ENCODE assay signal across 17 cellular contexts in genomic region chr6:163461696-163462095, GRCh38. TPM values are rescaled to one million over a fixed set of nuclear protein-coding genes. Genes with fewer than 3 reads are reported as not detected.
DNase-seq lines count a peak whose midpoint lies in the region; ATAC-seq, FAIRE-seq and TF ChIP-seq lines count a peak whose summit lies in the region.
"Had no signal": no experiment of that assay in that cellular context is flagged by ENCODE, and none has a peak within 500 bp of the region (broad histone marks: within the 10 kb centered on the region; RNA-seq: fewer than 3 reads in every experiment).

No MANE protein-coding gene starts in this region.

- H3K36me3 ChIP-seq in left ventricle myocardium inferior (peaks cover 2% of the 10 kb centered on the region), right atrium auricular region (peaks cover 9% of the 10 kb centered on the region), small intestine (ENCODE audit: control insufficient read depth in 2 of 2, insufficient read depth in 2 of 2, low read length in 2 of 2) (peaks cover 0 to 2% of the 10 kb centered on the region in 2 donors)

- WGBS in small intestine, 3 donors = 81 to 91% (median 88%) methylated on average over 3 of the region's 3 CpGs

- H3K27me3 ChIP-seq in left ventricle myocardium inferior (ENCODE audit: low read depth) (no peaks in the 10 kb centered on the region), right atrium auricular region (no peaks in the 10 kb centered on the region), small intestine (ENCODE audit: control insufficient read depth in 2 of 2, insufficient read depth in 2 of 2, low read length in 2 of 2) (no peaks in the 10 kb centered on the region), foreskin keratinocyte (no peaks in the 10 kb centered on the region)

- peak; percentile 61 for ATAC-seq in effector memory CD8-positive, alpha-beta T cell (replicated peaks)
- ATAC-seq in foreskin keratinocyte = no peak
- ATAC-seq: GM23338; stimulated activated memory B cell treated with anti-CD40 and anti-IgM and Interleukin-4, amounts not matched to agents 10 μg/mL and 1 μg/mL and 100 μg/mL, for 72 hours had no signal

- no peaks in the 10 kb centered on the region for H3K27me3 Mint-ChIP-seq in T-helper 2 cell treated with Interferon-gamma antibody and Interleukin-4, amounts not matched to agents 5 μg/mL and 100 μg/mL, for 36 hours (ENCODE audit: low read depth)
- H3K27me3 Mint-ChIP-seq in effector memory CD8-positive, alpha-beta T cell = no peaks in the 10 kb centered on the region
- H3K27me3 Mint-ChIP-seq: stimulated activated memory B cell treated with anti-CD40 and anti-IgM and Interleukin-4, amounts not matched to agents 10 μg/mL and 1 μg/mL and 100 μg/mL, for 72 hours had no signal

- FAIRE-seq in small intestine (lab: Jason Lieb, UNC) = no peak

- H3K9me3 Mint-ChIP-seq in T-helper 2 cell treated with Interferon-gamma antibody and Interleukin-4, amounts not matched to agents 5 μg/mL and 100 μg/mL, for 36 hours = no peaks in the 10 kb centered on the region
- H3K9me3 Mint-ChIP-seq in effector memory CD8-positive, alpha-beta T cell = no peaks in the 10 kb centered on the region
- H3K9me3 Mint-ChIP-seq: GM23338; stimulated activated memory B cell treated with anti-CD40 and anti-IgM and Interleukin-4, amounts not matched to agents 10 μg/mL and 1 μg/mL and 100 μg/mL, for 72 hours had no signal

- H3K4me1 ChIP-seq in left ventricle myocardium inferior (peaks cover 100% of the 10 kb centered on the region), right atrium auricular region (peaks cover 0 to 86% of the 10 kb centered on the region in 2 donors), small intestine (ENCODE audit: control insufficient read depth in 2 of 2, insufficient read depth in 1 of 2, low read depth in 1 of 2, low read length in 1 of 2) (peaks cover 0 to 3% of the 10 kb centered on the region in 2 donors), foreskin keratinocyte (peaks cover 12% of the 10 kb centered on the region)

- no peak for TF ChIP-seq CTCF in left ventricle myocardium inferior (IDR thresholded peaks at IDR 0.05; ENCODE audit: borderline replicate concordance)
- no peak for TF ChIP-seq CTCF in right atrium auricular region (IDR thresholded peaks at IDR 0.05)
- no peak for TF ChIP-seq CTCF in foreskin keratinocyte (conservative IDR thresholded peaks at IDR 0.05)

- DNase-seq in left ventricle myocardium inferior (no peak), right atrium auricular region (ENCODE audit: low spot score) (no peak), small intestine (peak; percentile 1), foreskin keratinocyte (no peak), RKO (ENCODE audit: low spot score) (no peak)
- DNase-seq in T-helper 2 cell treated with Interferon-gamma antibody and Interleukin-4, amounts not matched to agents 5 μg/mL and 100 μg/mL, for 36 hours (ENCODE audit: low spot score) = no peak
- no peak for DNase-seq in effector memory CD8-positive, alpha-beta T cell
- DNase-seq in stimulated activated naive CD4-positive, alpha-beta T cell treated with Interleukin-2 at 50 U/mL for 16 hours (lab: John Stamatoyannopoulos, UW) = no peak
- DNase-seq: anterior cingulate cortex; DMS79 treated with DMSO at 0.1 percent for 48 hours; NCI-H2029 treated with DMSO at 0.1 percent for 48 hours; NCI-H748 treated with DMSO at 0.1 percent for 48 hours; stimulated activated CD4-positive, alpha-beta T cell treated with anti-CD3 and anti-CD28 coated beads, Interleukin-2, amount 100 ng/mL, for 48 hours; T-helper 9 cell had no signal

- H3K27ac Mint-ChIP-seq in T-helper 2 cell treated with Interferon-gamma antibody and Interleukin-4, amounts not matched to agents 5 μg/mL and 100 μg/mL, for 36 hours = peak overlapping the region; percentile 58
- H3K27ac Mint-ChIP-seq in effector memory CD8-positive, alpha-beta T cell = peak overlapping the region; percentile 89 to 98
- H3K27ac Mint-ChIP-seq: GM23338 had no signal

- peaks cover 51% of the 10 kb centered on the region for H3K4me1 Mint-ChIP-seq in T-helper 2 cell treated with Interferon-gamma antibody and Interleukin-4, amounts not matched to agents 5 μg/mL and 100 μg/mL, for 36 hours (ENCODE audit: low read depth)
- H3K4me1 Mint-ChIP-seq in effector memory CD8-positive, alpha-beta T cell (ENCODE audit: low read depth in 2 of 2) = peaks cover 38% of the 10 kb centered on the region in 2 donors

- H3K27ac ChIP-seq in left ventricle myocardium inferior (replicated peaks) = peak overlapping the region; percentile 66
- peak overlapping the region in 1 of 2 donors; percentile 11 for H3K27ac ChIP-seq in right atrium auricular region
- no peak overlapping the region for H3K27ac ChIP-seq in small intestine (ENCODE audit: low read depth in 1 of 2, low read length in 1 of 2)
- no peak overlapping the region for H3K27ac ChIP-seq in foreskin keratinocyte
- H3K27ac ChIP-seq: HL-60 had no signal

- H3K36me3 Mint-ChIP-seq in T-helper 2 cell treated with Interferon-gamma antibody and Interleukin-4, amounts not matched to agents 5 μg/mL and 100 μg/mL, for 36 hours (ENCODE audit: low read depth) = peaks cover 23% of the 10 kb centered on the region
- peaks cover 24% of the 10 kb centered on the region for H3K36me3 Mint-ChIP-seq in effector memory CD8-positive, alpha-beta T cell (ENCODE audit: insufficient read depth)

- intact Hi-C loops in left ventricle myocardium inferior (cut with micrococcal nuclease) = no loop called here

- peak overlapping the region; percentile 39 for H3K4me3 Mint-ChIP-seq in T-helper 2 cell treated with Interferon-gamma antibody and Interleukin-4, amounts not matched to agents 5 μg/mL and 100 μg/mL, for 36 hours
- peak overlapping the region; percentile 65 to 86 for H3K4me3 Mint-ChIP-seq in effector memory CD8-positive, alpha-beta T cell
- H3K4me3 Mint-ChIP-seq: GM23338 had no signal

- H3K4me3 ChIP-seq in left ventricle myocardium inferior (no peak overlapping the region), right atrium auricular region (no peak overlapping the region), small intestine (ENCODE audit: low read depth in 1 of 2, low read length in 2 of 2) (no peak overlapping the region)
- H3K4me3 ChIP-seq: GM23338 had no signal

- no peaks in the 10 kb centered on the region for H3K9me3 ChIP-seq in left ventricle myocardium inferior (replicated peaks)
- H3K9me3 ChIP-seq in right atrium auricular region = no peaks in the 10 kb centered on the region
- no peaks in the 10 kb centered on the region for H3K9me3 ChIP-seq in small intestine (ENCODE audit: control insufficient read depth, low read depth)

RNA-seq across cellular contexts. Expression of gene QKI, which starts 47.2 kb away (rescaled TPM):
- total RNA-seq in left ventricle myocardium inferior (449 TPM), right atrium auricular region (100 to 1,000 TPM; 366 to 434 TPM), foreskin keratinocyte (86.6 and 89.8 TPM in 2 replicates)
- polyA plus RNA-seq in small intestine (10 to 100 TPM in 2 of 3 donors, 1 to 10 TPM in 1; 2.5 to 15.8 (median 11.6) TPM), foreskin keratinocyte (9.4 and 10.3 TPM in 2 replicates)
